In the genomic region with DNA sequence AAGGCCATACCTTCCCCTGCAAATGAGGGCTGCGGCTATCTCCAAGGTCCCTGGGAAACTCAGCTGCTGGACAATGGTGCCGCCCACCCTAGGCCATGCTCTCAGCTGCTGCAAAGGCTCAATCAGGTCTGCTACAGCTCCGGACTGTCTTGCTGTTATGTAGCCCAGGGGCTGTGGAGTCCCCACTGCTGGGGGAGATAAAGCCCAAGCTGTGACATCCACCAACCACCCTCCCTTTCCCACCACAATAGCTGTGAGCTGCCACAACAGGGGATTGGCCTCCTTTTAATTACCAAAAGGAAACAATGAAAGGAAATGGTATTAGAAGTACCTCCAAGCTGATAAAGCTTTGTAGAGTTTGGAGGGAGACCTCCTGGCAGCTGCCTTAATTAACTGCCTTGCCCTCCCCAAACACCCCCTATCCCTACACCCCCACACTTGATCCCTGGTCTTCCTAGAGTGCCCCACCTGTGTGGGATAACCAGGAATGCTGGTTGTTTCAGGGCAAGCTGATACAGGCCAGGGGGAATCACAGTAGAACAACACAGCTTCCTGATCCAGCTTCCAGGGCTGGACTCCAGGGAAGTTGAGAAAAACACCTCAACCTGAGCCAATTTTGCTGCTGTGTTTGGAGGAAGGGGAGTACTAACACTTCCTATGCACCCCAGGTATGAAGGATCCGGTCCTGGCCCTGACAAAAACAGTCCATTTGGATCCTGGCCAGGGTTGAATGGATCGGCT, we compare ENCODE assay signal across 11 cellular contexts. TPM values are rescaled to one million over a fixed set of nuclear protein-coding genes. Genes with fewer than 3 reads are reported as not detected.
DNase-seq lines count a peak whose midpoint lies in the region; ATAC-seq and TF ChIP-seq lines count a peak whose summit lies in the region.
"Had no signal": no experiment of that assay in that cellular context is flagged by ENCODE, and none has a peak within 500 bp of the region (broad histone marks: within the 10 kb centered on the region; RNA-seq: fewer than 3 reads in every experiment).

Gene VWF, minus strand, starts transcription at position 260 of the 741 bp plus-strand sequence. CDS start 1,474 bp downstream, outside the sequence.

- POLR2A ChIA-PET in MCF 10A (lab: Yijun Ruan, JAX) = no interaction called here

- H3K79me2 ChIP-seq in MM.1S (ENCODE audit: low read length) = no peaks in the 10 kb centered on the region

- peak in 1 of 2 donors; percentile 55 for TF ChIP-seq POLR2A in heart left ventricle (IDR thresholded peaks at IDR 0.05)
- no peak for TF ChIP-seq POLR2A in ovary (IDR thresholded peaks at IDR 0.05)

- H3K27ac Mint-ChIP-seq in MCF 10A (ENCODE audit: low read depth, unreplicated experiment) = no peak within 1 kb of the TSS

- ATAC-seq in heart left ventricle = peak; percentile 67 to 82 (median 73)
- ATAC-seq in HG02885 (IDR thresholded peaks at IDR 0.05; ENCODE audit: poor library complexity, unreplicated experiment) = no peak
- no peak for ATAC-seq in HG03571 (IDR thresholded peaks at IDR 0.05; ENCODE audit: unreplicated experiment)

- no peaks in the 10 kb centered on the region for H3K27me3 ChIP-seq in heart left ventricle
- no peaks in the 10 kb centered on the region for H3K27me3 ChIP-seq in ovary
- H3K27me3 ChIP-seq in MM.1S (replicated peaks; ENCODE audit: insufficient read depth, low read length) = no peaks in the 10 kb centered on the region

- no peak within 1 kb of the TSS for H3K4me3 Mint-ChIP-seq in MCF 10A (ENCODE audit: unreplicated experiment)

- H3K4me3 ChIP-seq in heart left ventricle (peak within 1 kb of the TSS; percentile 43 to 68 (median 58)), ovary (peak within 1 kb of the TSS; percentile 7), MM.1S (ENCODE audit: low read length) (no peak within 1 kb of the TSS)

- H3K4me1 ChIP-seq in heart left ventricle (peaks cover 0 to 21% (median 3%) of the 10 kb centered on the region in 12 donors), ovary (ENCODE audit: insufficient read depth) (no peaks in the 10 kb centered on the region), MM.1S (ENCODE audit: low read length) (no peaks in the 10 kb centered on the region)

- H3K9ac ChIP-seq in MM.1S (ENCODE audit: low read length) = no peak within 1 kb of the TSS

- H3K27me3 Mint-ChIP-seq in MCF 10A (ENCODE audit: insufficient read depth, unreplicated experiment) = no peaks in the 10 kb centered on the region

- H3K4me1 Mint-ChIP-seq in MCF 10A (ENCODE audit: insufficient read depth, unreplicated experiment) = no peaks in the 10 kb centered on the region

- no peak for TF ChIP-seq CTCF in MCF 10A (IDR thresholded peaks at IDR 0.05; ENCODE audit: unreplicated experiment)
- no peak for TF ChIP-seq CTCF in heart left ventricle (IDR thresholded peaks at IDR 0.05)
- no peak for TF ChIP-seq CTCF in ovary (IDR thresholded peaks at IDR 0.05)
- TF ChIP-seq CTCF in MM.1S (IDR thresholded peaks at IDR 0.05; ENCODE audit: low read length) = no peak

- no peak for TF ChIP-seq EP300 in ovary (IDR thresholded peaks at IDR 0.05)

- peaks cover 0 to 22% (median 0%) of the 10 kb centered on the region in 9 donors for H3K36me3 ChIP-seq in heart left ventricle
- no peaks in the 10 kb centered on the region for H3K36me3 ChIP-seq in ovary
- H3K36me3 ChIP-seq in MM.1S (replicated peaks; ENCODE audit: insufficient read depth, low read length) = no peaks in the 10 kb centered on the region

- WGBS in heart left ventricle, 4 donors = 33 to 67% (median 54%) methylated on average over 3 to 5 of the region's 5 CpGs
- WGBS in ovary, 3 donors = 37 to 51% (median 44%) methylated on average over 5 of the region's 5 CpGs

- DNase-seq in MCF 10A (ENCODE audit: unreplicated experiment) = peak; percentile 4
- DNase-seq in heart left ventricle = peak in 2 of 5 donors; percentile 66 to 75
- no peak for DNase-seq in ovary
- no peak for DNase-seq in ureter (ENCODE audit: low spot score)
- DNase-seq in MM.1S = no peak
- DNase-seq: cortex of kidney, DMS153, NCI-H774 had no signal

- no peaks in the 10 kb centered on the region for H3K9me3 Mint-ChIP-seq in MCF 10A (ENCODE audit: unreplicated experiment)

- H3K4me2 ChIP-seq in MM.1S (ENCODE audit: low read depth, low read length) = no peak within 1 kb of the TSS

- H4K20me1 ChIP-seq in MM.1S (ENCODE audit: insufficient read depth, low read length) = no peaks in the 10 kb centered on the region

- BruUV-seq in MCF 10A (replicated peaks; lab: Mats Ljungman, UMichigan) = no TSS peak

- H3K9me3 ChIP-seq in heart left ventricle = no peaks in the 10 kb centered on the region
- no peaks in the 10 kb centered on the region for H3K9me3 ChIP-seq in ovary
- H3K9me3 ChIP-seq in MM.1S (replicated peaks; ENCODE audit: insufficient read depth, low read length) = no peaks in the 10 kb centered on the region

- no peak within 1 kb of the TSS for H2AFZ ChIP-seq in MM.1S (ENCODE audit: low read length)

- intact Hi-C loops in MCF 10A (cut with micrococcal nuclease) = no loop called here
- intact Hi-C loops in heart left ventricle (cut with DNase I) = loop anchor here in 6 of 10 donors (1.0 to 5.0 kb wide), 6 partner anchors 30 to 52 kb away; no protein-coding TSS in a partner anchor
- intact Hi-C loops in ovary (cut with DNase I) = no loop called here

- H3K36me3 Mint-ChIP-seq in MCF 10A (ENCODE audit: insufficient read depth, unreplicated experiment) = no peaks in the 10 kb centered on the region

- H3K9me2 ChIP-seq in MM.1S (replicated peaks; ENCODE audit: insufficient read depth, low read length) = no peaks in the 10 kb centered on the region

- H3K27ac ChIP-seq in heart left ventricle (peak within 1 kb of the TSS; percentile 72 to 95 (median 85)), ovary (no peak within 1 kb of the TSS), MM.1S (ENCODE audit: low read length) (no peak within 1 kb of the TSS)

- CTCF ChIA-PET in MCF 10A (lab: Yijun Ruan, JAX) = interaction anchor here (0.6 to 1.1 kb wide), 2 partner anchors 133 to 1783 kb away, joined by 3 to 4 read pairs; no protein-coding TSS in a partner anchor

- no peaks in the 10 kb centered on the region for H3F3A ChIP-seq in MM.1S (ENCODE audit: insufficient read depth, low read length)

RNA-seq across cellular contexts. Expression of gene VWF, which starts in this region (rescaled TPM):
- not detected in 2 replicates for total RNA-seq in MCF 10A (2022)
- total RNA-seq in heart left ventricle = 100 to 1,000 TPM; 187 to 503 (median 258) TPM
- 100 to 1,000 TPM; 125 to 215 TPM for polyA plus RNA-seq in heart left ventricle
- 100 to 1,000 TPM in 3 of 7 donors, 10 to 100 TPM in 4; 37.9 to 203 (median 88.7) TPM for total RNA-seq in ovary
- 100 to 1,000 TPM; 107 to 278 TPM for polyA plus RNA-seq in ovary
- 173 TPM for total RNA-seq in ureter
- total RNA-seq: T-helper 1 cell treated with Interleukin-12 subunit alpha and Interleukin-12 subunit beta and Interleukin-4 antibody, amounts not matched to agents 30 ng/mL and 1 ng/mL, for 36 hours had no signal

Comparison
In these comparisons a context has a peak if more than half of its experiments do, and no peak if none do; other contexts are left out.
1. RNA of gene VWF (total RNA-seq): 187 to 503 TPM in heart left ventricle, 173 TPM in ureter (single experiment) and 37.9 to 203 TPM in ovary; not detected in MCF 10A; every median in the first group is over 10 times any median in the second.
2. Peak in DNase-seq in MCF 10A; RNA of the gene not detected or under 1 TPM.
3. ATAC-seq: peak in heart left ventricle (4 of 4); none in HG02885 (single experiment) and HG03571 (single experiment).
4. H3K27ac ChIP-seq: peak in heart left ventricle (12 of 12); none in ovary (0 of 2) and MM.1S (single experiment).
5. intact Hi-C loops: an anchor here in heart left ventricle (1.0 to 5.0 kb wide); none called in MCF 10A and ovary.